Comparison of ENCODE assay signal across 28 cellular contexts in the genomic region with DNA sequence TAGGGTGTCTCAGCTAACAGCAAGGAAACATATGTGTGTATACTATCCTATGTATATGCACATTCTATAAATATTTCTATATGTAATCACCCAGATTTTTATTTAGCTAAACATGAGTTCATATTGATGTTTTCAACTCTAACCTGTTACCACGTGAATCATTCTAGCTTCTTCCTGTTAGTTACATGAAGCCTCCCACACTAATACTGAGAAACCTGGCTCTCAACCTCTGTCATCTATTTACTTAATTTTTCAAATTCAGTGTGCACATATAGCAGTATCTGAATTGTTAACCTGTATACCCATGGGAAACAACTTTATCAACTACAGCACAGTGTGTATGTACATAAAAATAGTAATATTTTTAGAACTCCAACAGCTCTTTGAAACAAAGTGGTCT.
"Had no signal": no experiment of that assay in that cellular context is flagged by ENCODE, and none has a peak within 500 bp of the region (broad histone marks: within the 10 kb centered on the region; RNA-seq: fewer than 3 reads in every experiment).

No MANE protein-coding gene starts in this region.

- H3K4me3 Mint-ChIP-seq: naive thymus-derived CD4-positive, alpha-beta T cell; natural killer cell; nephron; neural progenitor cell; stimulated activated memory B cell treated with anti-CD40 and anti-IgM and Interleukin-4, amounts not matched to agents 10 μg/mL and 1 μg/mL and 100 μg/mL, for 72 hours; stimulated activated naive CD8-positive, alpha-beta T cell treated with anti-CD3 and anti-CD28 coated beads, Interleukin-15, Interleukin-2, amounts not matched to agents 100 ng/mL and 50 ng/mL, for 24 hours; type B pancreatic cell had no signal

- ATAC-seq: naive thymus-derived CD4-positive, alpha-beta T cell; natural killer cell; psoas muscle; right cardiac atrium; right lobe of liver; stimulated activated memory B cell treated with anti-CD40 and anti-IgM and Interleukin-4, amounts not matched to agents 10 μg/mL and 1 μg/mL and 100 μg/mL, for 72 hours; upper lobe of right lung had no signal

- DNase-seq: naive thymus-derived CD4-positive, alpha-beta T cell; natural killer cell; occipital lobe; ovary; posterior cingulate gyrus; psoas muscle; right cardiac atrium; right lobe of liver; sigmoid colon; small intestine; stimulated activated CD4-positive, alpha-beta T cell treated with anti-CD3 and anti-CD28 coated beads, Interleukin-15, amount 100 ng/mL, for 24 hours; stimulated activated CD4-positive, alpha-beta T cell treated with anti-CD3 and anti-CD28 coated beads, Interleukin-2, amount 100 ng/mL, for 24 hours; stimulated activated CD4-positive, alpha-beta T cell treated with anti-CD3 and anti-CD28 coated beads, Interleukin-2, amount 100 ng/mL, for 48 hours; stimulated activated CD4-positive, alpha-beta T cell treated with anti-CD3 and anti-CD28 coated beads, Interleukin-4, amount 100 ng/mL, for 24 hours; stimulated activated naive CD4-positive, alpha-beta T cell; substantia nigra; testis; tibial artery; transverse colon; upper lobe of right lung; uterus had no signal

- H3K9me3 Mint-ChIP-seq: neural progenitor cell; stimulated activated naive CD8-positive, alpha-beta T cell treated with anti-CD3 and anti-CD28 coated beads, Interleukin-15, Interleukin-2, amounts not matched to agents 100 ng/mL and 50 ng/mL, for 24 hours; type B pancreatic cell had no signal

- FAIRE-seq: small intestine had no signal

- H3K27ac Mint-ChIP-seq: naive thymus-derived CD4-positive, alpha-beta T cell; natural killer cell; nephron; neural progenitor cell; progenitor cell of endocrine pancreas; stimulated activated memory B cell treated with anti-CD40 and anti-IgM and Interleukin-4, amounts not matched to agents 10 μg/mL and 1 μg/mL and 100 μg/mL, for 72 hours; stimulated activated naive CD8-positive, alpha-beta T cell treated with anti-CD3 and anti-CD28 coated beads, Interleukin-15, Interleukin-2, amounts not matched to agents 100 ng/mL and 50 ng/mL, for 24 hours; type B pancreatic cell had no signal

- H3K27me3 ChIP-seq: neural progenitor cell, ovary, right lobe of liver, sigmoid colon, suprapubic skin, testis, tibial artery, transverse colon, upper lobe of right lung, uterus had no signal

- H3K4me3 ChIP-seq: neural progenitor cell, ovary, psoas muscle, right lobe of liver, sigmoid colon, suprapubic skin, testis, tibial artery, transverse colon, upper lobe of right lung, uterus had no signal

- H3K36me3 ChIP-seq: neural progenitor cell, ovary, right lobe of liver, transverse colon, uterus had no signal

- H3K36me3 Mint-ChIP-seq: natural killer cell, neural progenitor cell, type B pancreatic cell had no signal

- H3K27me3 Mint-ChIP-seq: naive thymus-derived CD4-positive, alpha-beta T cell; progenitor cell of endocrine pancreas; stimulated activated memory B cell treated with anti-CD40 and anti-IgM and Interleukin-4, amounts not matched to agents 10 μg/mL and 1 μg/mL and 100 μg/mL, for 72 hours; stimulated activated naive CD8-positive, alpha-beta T cell treated with anti-CD3 and anti-CD28 coated beads, Interleukin-15, Interleukin-2, amounts not matched to agents 100 ng/mL and 50 ng/mL, for 24 hours; type B pancreatic cell had no signal

- H3K4me1 Mint-ChIP-seq: natural killer cell; nephron; stimulated activated memory B cell treated with anti-CD40 and anti-IgM and Interleukin-4, amounts not matched to agents 10 μg/mL and 1 μg/mL and 100 μg/mL, for 72 hours had no signal
